31 cellular contexts compared by ENCODE assay signal in genomic region chr3:168752339-168752738, GRCh38.
"Had no signal": no experiment of that assay in that cellular context is flagged by ENCODE, and none has a peak within 500 bp of the region (broad histone marks: within the 10 kb centered on the region; RNA-seq: fewer than 3 reads in every experiment).

No MANE protein-coding gene starts in this region.

- H3K36me3 Mint-ChIP-seq: naive thymus-derived CD4-positive, alpha-beta T cell; naive thymus-derived CD8-positive, alpha-beta T cell; natural killer cell; natural killer cell treated with Interleukin-12 subunit alpha and Interleukin-12 subunit beta and Interleukin-15 and Interleukin-18, amount 100 ng/mL, for 72 hours; neural progenitor cell had no signal

- H3K36me3 ChIP-seq: neural progenitor cell, neutrophil, ovary, pancreas, prostate gland, right atrium auricular region, right lobe of liver, sigmoid colon, spleen had no signal

- H3K27ac ChIP-seq: neural progenitor cell, neutrophil, ovary, pancreas, parathyroid adenoma, prostate gland, psoas muscle, right atrium auricular region, right lobe of liver, sigmoid colon, skin epidermis, spleen had no signal

- H3K9me3 ChIP-seq: neutrophil, ovary, pancreas, prostate gland, psoas muscle, right atrium auricular region, right lobe of liver, sigmoid colon had no signal

- H2AFZ ChIP-seq: neural progenitor cell, parathyroid adenoma had no signal

- H3K9me3 Mint-ChIP-seq: natural killer cell treated with Interleukin-12 subunit alpha and Interleukin-12 subunit beta and Interleukin-15 and Interleukin-18, amount 100 ng/mL, for 72 hours; nephron; nephron progenitor cell; neural crest cell had no signal

- H3K27me3 Mint-ChIP-seq: naive thymus-derived CD4-positive, alpha-beta T cell; naive thymus-derived CD8-positive, alpha-beta T cell; natural killer cell treated with Interleukin-12 subunit alpha and Interleukin-12 subunit beta and Interleukin-15 and Interleukin-18, amount 100 ng/mL, for 72 hours; progenitor cell of endocrine pancreas had no signal

- H3K4me1 Mint-ChIP-seq: naive thymus-derived CD4-positive, alpha-beta T cell; naive thymus-derived CD8-positive, alpha-beta T cell; natural killer cell; nephron; nephron progenitor cell; neural crest cell; neural progenitor cell had no signal

- H3K4me2 ChIP-seq: neural progenitor cell, smooth muscle cell had no signal

- H3K4me3 ChIP-seq: neural progenitor cell, ovary, pancreas, prostate gland, psoas muscle, right atrium auricular region, right lobe of liver, sigmoid colon, skin epidermis, smooth muscle cell, spleen had no signal

- FAIRE-seq: pancreas, small intestine had no signal

- H3K4me3 Mint-ChIP-seq: naive thymus-derived CD4-positive, alpha-beta T cell; naive thymus-derived CD8-positive, alpha-beta T cell; natural killer cell; natural killer cell treated with Interleukin-12 subunit alpha and Interleukin-12 subunit beta and Interleukin-15 and Interleukin-18, amount 100 ng/mL, for 72 hours; nephron; nephron progenitor cell; neural crest cell; neural progenitor cell had no signal

- H3K27ac Mint-ChIP-seq: naive thymus-derived CD4-positive, alpha-beta T cell; naive thymus-derived CD8-positive, alpha-beta T cell; natural killer cell; natural killer cell treated with Interleukin-12 subunit alpha and Interleukin-12 subunit beta and Interleukin-15 and Interleukin-18, amount 100 ng/mL, for 72 hours; nephron; nephron progenitor cell; neural progenitor cell had no signal

- H3K27me3 ChIP-seq: neural progenitor cell, neutrophil, ovary, pancreas, right atrium auricular region, right lobe of liver, sigmoid colon, spleen had no signal

- H3K79me2 ChIP-seq: parathyroid adenoma had no signal

- H3K9ac ChIP-seq: neural progenitor cell, parathyroid adenoma had no signal

- H3K4me1 ChIP-seq: neural progenitor cell, pancreas, parathyroid adenoma, prostate gland, psoas muscle, right atrium auricular region, right lobe of liver, sigmoid colon, spleen had no signal

- DNase-seq: naive thymus-derived CD4-positive, alpha-beta T cell; naive thymus-derived CD8-positive, alpha-beta T cell; natural killer cell; nephron progenitor cell; nucleus accumbens; occipital lobe; ovary; pancreas; posterior cingulate gyrus; psoas muscle; retina; right cardiac atrium; right lobe of liver; sigmoid colon; small intestine; stimulated activated CD4-positive, alpha-beta T cell treated with anti-CD3 and anti-CD28 coated beads, Interleukin-12 subunit alpha, Interleukin-12 subunit beta, amount 100 ng/mL, for 4 hours; stimulated activated CD4-positive, alpha-beta T cell treated with anti-CD3 and anti-CD28 coated beads, Interleukin-15, amount 100 ng/mL, for 24 hours; stimulated activated CD4-positive, alpha-beta T cell treated with anti-CD3 and anti-CD28 coated beads, Interleukin-1b, Interleukin-23, amount 100 ng/mL, for 48 hours; stimulated activated CD4-positive, alpha-beta T cell treated with anti-CD3 and anti-CD28 coated beads, Interleukin-2, amount 100 ng/mL, for 24 hours had no signal
